Comparison of ENCODE assay signal across 16 cellular contexts in genomic region chr2:235609321-235609720, GRCh38.
A peak's percentile ranks its signal among the peaks of the same experiment; 100 is the strongest.
DNase-seq lines count a peak whose midpoint lies in the region; ATAC-seq and TF ChIP-seq lines count a peak whose summit lies in the region.
"Had no signal": no experiment of that assay in that cellular context is flagged by ENCODE, and none has a peak within 500 bp of the region (broad histone marks: within the 10 kb centered on the region; RNA-seq: fewer than 3 reads in every experiment).

No MANE protein-coding gene starts in this region.

- H3K4me3 ChIP-seq in MM.1S (ENCODE audit: low read length) (no peak overlapping the region), dorsolateral prefrontal cortex (no peak overlapping the region), neuronal stem cell (ENCODE audit: low read length in 2 of 2) (no peak overlapping the region)
- H3K4me3 ChIP-seq: BLaER1 had no signal

- no peaks in the 10 kb centered on the region for H4K20me1 ChIP-seq in MM.1S (ENCODE audit: insufficient read depth, low read length)

- H3K4me1 ChIP-seq in MM.1S (ENCODE audit: low read length) (peaks cover 38% of the 10 kb centered on the region), neuronal stem cell (ENCODE audit: control insufficient read depth in 2 of 2, insufficient read depth in 1 of 2, low read depth in 1 of 2, low read length in 2 of 2) (peaks cover 10 to 20% of the 10 kb centered on the region in 2 donors)

- no peak overlapping the region for H2BK15ac ChIP-seq in neuronal stem cell (ENCODE audit: low read length)

- H2AK5ac ChIP-seq in neuronal stem cell (ENCODE audit: low read depth, low read length) = no peak overlapping the region

- peaks cover 10% of the 10 kb centered on the region for H3K79me1 ChIP-seq in neuronal stem cell (ENCODE audit: low read depth, low read length)

- no peak overlapping the region for H2BK120ac ChIP-seq in neuronal stem cell (ENCODE audit: low read depth, low read length)

- H3K27ac ChIP-seq in MM.1S (ENCODE audit: low read length) (peak overlapping the region; percentile 80; the same call in 1 of the 2 replicates), dorsolateral prefrontal cortex (peak overlapping the region; percentile 37 to 99 (median 92)), neuronal stem cell (replicated peaks; ENCODE audit: low read length) (no peak overlapping the region), temporal lobe (ENCODE audit: low read depth, low read length) (peak overlapping the region; percentile 95)
- H3K27ac ChIP-seq: BLaER1 had no signal

- H3K4ac ChIP-seq in neuronal stem cell (ENCODE audit: low read length) = no peak overlapping the region

- H3K4me2 ChIP-seq in MM.1S (ENCODE audit: low read depth, low read length) (no peak overlapping the region), neuronal stem cell (ENCODE audit: insufficient read depth, low read length, poor library complexity, severe bottlenecking) (no peak overlapping the region)
- H3K4me2 ChIP-seq: BLaER1 had no signal

- WGBS in neuronal stem cell (ENCODE audit: extremely low coverage in 2 of 2, insufficient read length in 2 of 2, insufficient replicate concordance in 1 of 2), 2 donors = no CpG with 5 or more reads among the region's 11 CpGs

- TF ChIP-seq CTCF in MM.1S (IDR thresholded peaks at IDR 0.05; ENCODE audit: low read length) (no peak), dorsolateral prefrontal cortex (IDR thresholded peaks at IDR 0.05 in 54 of 56, conservative IDR thresholded peaks at IDR 0.05 in 2 of 56; ENCODE audit: low read depth in 1 of 56, partially characterized antibody in 56 of 56) (no peak)

- H3K36me3 ChIP-seq in MM.1S (replicated peaks; ENCODE audit: insufficient read depth, low read length) = no peaks in the 10 kb centered on the region
- H3K36me3 ChIP-seq in neuronal stem cell (replicated peaks in 1 of 2; ENCODE audit: control insufficient read depth in 2 of 2, insufficient read depth in 2 of 2, low read length in 2 of 2) = no peaks in the 10 kb centered on the region
- H3K36me3 ChIP-seq: BLaER1 had no signal

- H4K91ac ChIP-seq in neuronal stem cell (ENCODE audit: low read depth, low read length, poor library complexity) = no peak overlapping the region

- H3K9me3 ChIP-seq in MM.1S (replicated peaks; ENCODE audit: insufficient read depth, low read length) (no peaks in the 10 kb centered on the region), neuronal stem cell (replicated peaks in 1 of 2; ENCODE audit: control insufficient read depth in 2 of 2, insufficient read depth in 1 of 2, low read depth in 1 of 2, low read length in 2 of 2) (no peaks in the 10 kb centered on the region)

- no peak overlapping the region for H3K9ac ChIP-seq in MM.1S (ENCODE audit: low read length)
- no peak overlapping the region for H3K9ac ChIP-seq in neuronal stem cell (ENCODE audit: low read depth, low read length, poor library complexity)
- H3K9ac ChIP-seq: BLaER1 had no signal

- no peak for ATAC-seq in HG03571 (IDR thresholded peaks at IDR 0.05; ENCODE audit: unreplicated experiment)

- H2BK5ac ChIP-seq in neuronal stem cell (ENCODE audit: low read length) = no peak overlapping the region

- H2AFZ ChIP-seq in MM.1S (ENCODE audit: low read length) (no peak overlapping the region), neuronal stem cell (ENCODE audit: low read length) (no peak overlapping the region)

- peaks cover 15% of the 10 kb centered on the region for H3F3A ChIP-seq in MM.1S (ENCODE audit: insufficient read depth, low read length)

- H3K14ac ChIP-seq in neuronal stem cell (ENCODE audit: low read length) = no peak overlapping the region

- peak overlapping the region; percentile 83 for H4K8ac ChIP-seq in neuronal stem cell (ENCODE audit: low read depth, low read length)

- H3K27me3 ChIP-seq in MM.1S (replicated peaks; ENCODE audit: insufficient read depth, low read length) = no peaks in the 10 kb centered on the region
- no peaks in the 10 kb centered on the region for H3K27me3 ChIP-seq in dorsolateral prefrontal cortex
- H3K27me3 ChIP-seq in neuronal stem cell (ENCODE audit: control insufficient read depth in 3 of 3, insufficient read depth in 3 of 3, low read depth in 1 of 3, low read length in 3 of 3) = no peaks in the 10 kb centered on the region
- H3K27me3 ChIP-seq: BLaER1 had no signal

- peaks cover 85% of the 10 kb centered on the region for H3K79me2 ChIP-seq in MM.1S (ENCODE audit: low read length)

- H3K18ac ChIP-seq in neuronal stem cell (ENCODE audit: low read length) = peak overlapping the region; percentile 23

- no peak overlapping the region for H3K23ac ChIP-seq in neuronal stem cell (ENCODE audit: low read depth, low read length, poor library complexity)

- intact Hi-C loops in dorsolateral prefrontal cortex (cut with DNase I) = loop anchor here in 1 of 2 donors (5.0 kb wide), 1 partner anchor 58 kb away; no protein-coding TSS in a partner anchor

- DNase-seq in MM.1S (no peak), dorsolateral prefrontal cortex (no peak), neuronal stem cell (ENCODE audit: low spot score) (no peak), medulla oblongata (ENCODE audit: extremely low spot score) (no peak)
- DNase-seq in effector CD8-positive, alpha-beta T cell (lab: John Stamatoyannopoulos, UW) = no peak
- DNase-seq: 8988T; AML-193; CD8-positive, alpha-beta memory T cell; DMS53; GF-D8; HCEC 1CT; HFFc6; IMR-90 had no signal

- H2BK12ac ChIP-seq in neuronal stem cell (ENCODE audit: low read length) = no peak overlapping the region

- no peaks in the 10 kb centered on the region for H3K9me2 ChIP-seq in MM.1S (replicated peaks; ENCODE audit: insufficient read depth, low read length)
